Comparison of ENCODE assay signal across 10 cellular contexts in the genomic region with DNA sequence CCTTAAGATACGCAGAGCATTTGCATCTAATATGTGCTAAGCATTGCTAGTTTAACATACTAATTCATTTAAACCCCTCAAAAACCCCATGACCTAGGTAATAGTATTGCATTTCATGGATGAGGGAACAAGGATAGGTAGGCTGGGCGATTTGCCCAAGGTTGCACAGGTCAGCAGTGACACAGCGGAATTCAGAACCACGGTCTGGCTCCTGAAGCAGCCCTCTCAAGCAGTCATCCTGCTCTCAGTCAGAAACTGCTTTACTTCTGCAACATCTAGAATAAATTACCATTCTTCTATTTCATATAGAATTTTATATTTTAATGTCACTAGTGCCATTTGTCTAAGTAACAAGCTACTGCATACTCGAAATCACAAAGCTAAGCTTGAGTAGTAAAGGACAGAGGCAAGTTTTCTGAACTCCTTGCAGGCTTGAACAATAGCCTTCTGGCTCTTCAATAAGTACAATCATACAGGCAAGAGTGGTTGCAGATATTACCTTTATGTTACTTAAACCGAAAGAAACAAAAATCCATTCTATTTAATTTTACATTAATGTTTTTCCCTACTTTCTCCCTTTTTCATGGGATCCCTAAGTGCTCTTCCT. TPM values are rescaled to one million over a fixed set of nuclear protein-coding genes. Genes with fewer than 3 reads are reported as not detected.
DNase-seq lines count a peak whose midpoint lies in the region; ATAC-seq and TF ChIP-seq lines count a peak whose summit lies in the region.
"Had no signal": no experiment of that assay in that cellular context is flagged by ENCODE, and none has a peak within 500 bp of the region (broad histone marks: within the 10 kb centered on the region; RNA-seq: fewer than 3 reads in every experiment).

No MANE protein-coding gene starts in this region.

- H3K4me1 ChIP-seq in HUES64 (ENCODE audit: insufficient read depth, low read length) = peaks cover 45% of the 10 kb centered on the region

- CTCF ChIA-PET in GM10248 (lab: Yijun Ruan, JAX) = interaction anchor here (0.8 to 2.8 kb wide), 5 partner anchors 11 to 297 kb away, joined by 3 to 13 read pairs (median 11); no protein-coding TSS in a partner anchor

- H3K9ac ChIP-seq in HUES64 (ENCODE audit: low read depth, low read length) = peak overlapping the region; percentile 15; the same call in 1 of the 2 replicates

- 0 out of 2 replicates have a peak overlapping the region, but pooled peaks have one; percentile 43 for H3K4me3 ChIP-seq in HUES64 (ENCODE audit: low read length)
- H3K4me3 ChIP-seq in epithelial cell of proximal tubule (ENCODE audit: low read depth, low read length) = peak overlapping the region; percentile 87
- H3K4me3 ChIP-seq in MG63 = no peak overlapping the region

- WGBS in HUES64 = 59% methylated on average over 6 of the region's 6 CpGs

- in situ Hi-C loops in ACHN (cut with HindIII; ENCODE audit: low pct_ligation_motif_present, low pct_unique_long_range_greater_than_20kb, low sequenced_read_pairs) = no loop called here

- no peaks in the 10 kb centered on the region for H3K27me3 ChIP-seq in HUES64 (ENCODE audit: insufficient read depth, low read length)
- peaks cover 18% of the 10 kb centered on the region for H3K27me3 ChIP-seq in MG63
- H3K27me3 ChIP-seq: foreskin keratinocyte, sigmoid colon had no signal

- peak overlapping the region; percentile 27; the same call in 1 of the 2 replicates for H3K27ac ChIP-seq in HUES64 (ENCODE audit: low read depth, low read length)
- H3K27ac ChIP-seq: foreskin keratinocyte, sigmoid colon had no signal

- peak; percentile 81 for DNase-seq in ACHN
- peak; percentile 84 for DNase-seq in epithelial cell of proximal tubule (ENCODE audit: low read depth)
- DNase-seq in MG63 = no peak
- no peak for DNase-seq in NCI-H128 (lab: John Stamatoyannopoulos, UW; ENCODE audit: unreplicated experiment)
- no peak for DNase-seq in GM10248 (ENCODE audit: extremely low spot score)
- no peak for DNase-seq in activated gamma-delta T cell (lab: John Stamatoyannopoulos, UW)
- DNase-seq: foreskin keratinocyte, sigmoid colon had no signal

- ATAC-seq in GM19043 (IDR thresholded peaks at IDR 0.05; ENCODE audit: low read depth, unreplicated experiment) = peak; percentile 19
- ATAC-seq: foreskin keratinocyte had no signal

- H3K9me3 ChIP-seq in HUES64 (ENCODE audit: insufficient read depth, low read depth, low read length) = no peaks in the 10 kb centered on the region
- no peaks in the 10 kb centered on the region for H3K9me3 ChIP-seq in MG63
- H3K9me3 ChIP-seq: sigmoid colon had no signal

- peaks cover 5% of the 10 kb centered on the region; the same call in 1 of the 2 replicates for H3K36me3 ChIP-seq in HUES64 (ENCODE audit: insufficient read depth, low read length)
- no peaks in the 10 kb centered on the region for H3K36me3 ChIP-seq in MG63
- H3K36me3 ChIP-seq: sigmoid colon had no signal

- POLR2A ChIA-PET in GM10248 (lab: Yijun Ruan, JAX) = no interaction called here

- no peak for TF ChIP-seq CTCF in epithelial cell of proximal tubule (conservative IDR thresholded peaks at IDR 0.05; ENCODE audit: low read depth, low read length)
- TF ChIP-seq CTCF in GM10248 (IDR thresholded peaks at IDR 0.05; ENCODE audit: control extremely low read depth, extremely low read depth, low read depth, missing control alignments) = no peak

RNA-seq across cellular contexts. Expression of a gene that starts 0.6 kb away (rescaled TPM):
- 36.8 TPM for polyA plus RNA-seq in HUES64 (2013, experiment 1 of 2)
- 34.9 TPM for polyA plus RNA-seq in HUES64 (2013, experiment 2 of 2)
- 112 and 694 TPM in 2 replicates for total RNA-seq in epithelial cell of proximal tubule
- total RNA-seq in MG63 (2014; rRNA removed; shearing (Covaris generic); ENCODE audit: low replicate concordance) = not detected in 2 replicates

RNA-seq across cellular contexts. Expression of a gene that starts 32.5 kb away (rescaled TPM):
- 20.5 TPM for polyA plus RNA-seq in HUES64 (2013, experiment 1 of 2)
- 19.0 TPM for polyA plus RNA-seq in HUES64 (2013, experiment 2 of 2)
- total RNA-seq in epithelial cell of proximal tubule = 14.1 and 14.7 TPM in 2 replicates
- total RNA-seq in MG63 (2014; rRNA removed; shearing (Covaris generic); ENCODE audit: low replicate concordance) = 9.0 and 14.2 TPM in 2 replicates

Comparison
In these comparisons a context has a peak if more than half of its experiments do, and no peak if none do; other contexts are left out.
1. DNase-seq: peak in ACHN (single experiment) and epithelial cell of proximal tubule (single experiment); none in MG63 (single experiment), NCI-H128 (single experiment), GM10248 (single experiment) and activated gamma-delta T cell (single experiment).
2. RNA of a gene that starts 0.6 kb away (total RNA-seq): 112 to 694 TPM in epithelial cell of proximal tubule; not detected in MG63; every median in the first group is over 100 times any median in the second.